In the genomic region with DNA sequence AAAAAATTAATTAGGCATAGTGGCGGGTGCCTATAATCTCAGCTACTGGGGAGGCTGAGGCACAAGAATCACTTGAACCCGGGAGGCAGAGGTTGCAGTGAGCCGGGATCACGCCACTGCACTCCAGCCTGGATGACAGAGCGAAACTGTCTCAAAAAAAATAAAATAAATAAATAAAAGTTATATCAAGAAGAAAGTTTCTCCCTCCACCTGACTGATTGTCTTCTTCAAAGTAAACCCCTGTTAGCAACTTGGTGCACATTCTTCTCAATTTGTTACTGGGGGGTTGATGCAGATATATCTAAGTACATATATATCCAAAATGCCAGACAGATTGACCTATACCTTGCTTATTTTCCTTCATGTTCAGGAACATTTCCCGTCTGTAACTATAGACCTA, we compare ENCODE assay signal across 4 cellular contexts. TPM values are rescaled to one million over a fixed set of nuclear protein-coding genes. Genes with fewer than 3 reads are reported as not detected.
"Had no signal": no experiment of that assay in that cellular context is flagged by ENCODE, and none has a peak within 500 bp of the region (broad histone marks: within the 10 kb centered on the region; RNA-seq: fewer than 3 reads in every experiment).

No MANE protein-coding gene starts in this region.

- ATAC-seq: GM12878 had no signal

- H3K4me3 ChIP-seq: GM12878 had no signal

- DNase-seq: GDM1, GF-D8 had no signal

RNA-seq across cellular contexts. Expression of a gene that starts 5.2 kb away (rescaled TPM):
- total RNA-seq: G401, GM12878 had no signal
- polyA plus RNA-seq: GM12878 had no signal
